Comparison of ENCODE assay signal across 8 cellular contexts in genomic region chr4:121192500-121192899, GRCh38. TPM values are rescaled to one million over a fixed set of nuclear protein-coding genes. Genes with fewer than 3 reads are reported as not detected.
DNase-seq lines count a peak whose midpoint lies in the region; ATAC-seq and TF ChIP-seq lines count a peak whose summit lies in the region.

No MANE protein-coding gene starts in this region.

- peak; percentile 37 to 84 for TF ChIP-seq CTCF in right atrium auricular region (IDR thresholded peaks at IDR 0.05)
- peak; percentile 27 to 70 (median 53) for TF ChIP-seq CTCF in spleen (IDR thresholded peaks at IDR 0.05 in 8 of 11, conservative IDR thresholded peaks at IDR 0.05 in 3 of 11)

- POLR2A ChIA-PET in CD8-positive, alpha-beta memory T cell (lab: Charles Lee), result interaction anchor here (0.6 to 1.1 kb wide), 4 partner anchors 10 to 65 kb away, joined by 3 to 4 read pairs (median 3); no protein-coding TSS in a partner anchor

- ATAC-seq in GM18502 (IDR thresholded peaks at IDR 0.05; ENCODE audit: poor library complexity, unreplicated experiment) (peak; percentile 54), sciatic nerve (no peak)

- H3K36me3 Mint-ChIP-seq in CD8-positive, alpha-beta memory T cell, result no peaks in the 10 kb centered on the region
- no peaks in the 10 kb centered on the region for H3K36me3 Mint-ChIP-seq in activated T-helper 1 cell treated with anti-CD3 and anti-CD28 coated beads, Interleukin-12 subunit alpha, Interleukin-12 subunit beta, Interleukin-2, Interleukin-4 antibody, amounts not matched to agents 30 ng/mL and 10 ng/mL and 1 ng/mL, durations not matched to agents 14 hours and 24 hours and 36 hours (ENCODE audit: low read depth)

- peak overlapping the region in 7 of 8 donors; percentile 43 to 90 (median 77) for H3K27ac Mint-ChIP-seq in CD8-positive, alpha-beta memory T cell
- H3K27ac Mint-ChIP-seq in activated T-helper 1 cell treated with anti-CD3 and anti-CD28 coated beads, Interleukin-12 subunit alpha, Interleukin-12 subunit beta, Interleukin-2, Interleukin-4 antibody, amounts not matched to agents 30 ng/mL and 10 ng/mL and 1 ng/mL, durations not matched to agents 14 hours and 24 hours and 36 hours, result peak overlapping the region; percentile 20

- H3K27ac ChIP-seq in CD8-positive, alpha-beta memory T cell (ENCODE audit: low read depth, low read length), result no peak overlapping the region
- H3K27ac ChIP-seq in right atrium auricular region (no peak overlapping the region), spleen (peak overlapping the region in 1 of 8 donors; percentile 61)

- intact Hi-C loops in activated T-helper 1 cell treated with anti-CD3 and anti-CD28 coated beads, Interleukin-12 subunit alpha, Interleukin-12 subunit beta, Interleukin-2, Interleukin-4 antibody, amounts not matched to agents 30 ng/mL and 10 ng/mL and 1 ng/mL, durations not matched to agents 14 hours and 24 hours and 36 hours (cut with micrococcal nuclease), result loop anchor here (1.0 to 5.0 kb wide), 7 partner anchors 60 to 1036 kb away; no protein-coding TSS in a partner anchor
- intact Hi-C loops in spleen (cut with DNase I; ENCODE audit: low total_unique reads), result no loop called here
- intact Hi-C loops in sciatic nerve (cut with DNase I), result no loop called here

- no peaks in the 10 kb centered on the region for H3K36me3 ChIP-seq in CD8-positive, alpha-beta memory T cell (ENCODE audit: insufficient read depth, low read length)
- no peaks in the 10 kb centered on the region for H3K36me3 ChIP-seq in right atrium auricular region
- H3K36me3 ChIP-seq in spleen, result no peaks in the 10 kb centered on the region

- no peaks in the 10 kb centered on the region for H3K9me3 ChIP-seq in CD8-positive, alpha-beta memory T cell (ENCODE audit: low read length)
- H3K9me3 ChIP-seq in right atrium auricular region, result no peaks in the 10 kb centered on the region
- H3K9me3 ChIP-seq in spleen, result no peaks in the 10 kb centered on the region

- CTCF ChIA-PET in CD8-positive, alpha-beta memory T cell (lab: Charles Lee), result interaction anchor here (0.7 to 5.1 kb wide), 33 partner anchors 8 to 1117 kb away, joined by 3 to 78 read pairs (median 5); no protein-coding TSS in a partner anchor

- H3K4me3 Mint-ChIP-seq in CD8-positive, alpha-beta memory T cell, result peak overlapping the region; percentile 14 to 79 (median 69)
- peak overlapping the region; percentile 45 for H3K4me3 Mint-ChIP-seq in activated T-helper 1 cell treated with anti-CD3 and anti-CD28 coated beads, Interleukin-12 subunit alpha, Interleukin-12 subunit beta, Interleukin-2, Interleukin-4 antibody, amounts not matched to agents 30 ng/mL and 10 ng/mL and 1 ng/mL, durations not matched to agents 14 hours and 24 hours and 36 hours

- H3K4me1 ChIP-seq in CD8-positive, alpha-beta memory T cell (ENCODE audit: insufficient read depth, low read length), result peaks cover 55% of the 10 kb centered on the region
- H3K4me1 ChIP-seq in right atrium auricular region, result peaks cover 0 to 5% of the 10 kb centered on the region in 2 donors
- peaks cover 0 to 46% (median 15%) of the 10 kb centered on the region in 6 donors for H3K4me1 ChIP-seq in spleen

- peak overlapping the region; percentile 52 for H3K4me3 ChIP-seq in CD8-positive, alpha-beta memory T cell (ENCODE audit: low read length)
- H3K4me3 ChIP-seq in right atrium auricular region (peak overlapping the region in 1 of 2 donors; percentile 3), spleen (no peak overlapping the region)

- DNase-seq in CD8-positive, alpha-beta memory T cell, result peak in 2 of 5 donors; percentile 37 to 38
- DNase-seq in NCI-H2029 treated with DMSO at 0.1 percent for 48 hours (lab: John Stamatoyannopoulos, UW) (peak; percentile 0), right atrium auricular region (ENCODE audit: low spot score) (no peak), spleen (no peak), sciatic nerve (ENCODE audit: low spot score) (no peak)
- DNase-seq in activated T-helper 1 cell treated with anti-CD3 and anti-CD28 coated beads, Interleukin-12 subunit alpha, Interleukin-12 subunit beta, Interleukin-2, Interleukin-4 antibody, amounts not matched to agents 30 ng/mL and 10 ng/mL and 1 ng/mL, durations not matched to agents 14 hours and 24 hours and 36 hours (ENCODE audit: low spot score), result no peak
- no peak for DNase-seq in activated effector memory CD4-positive, alpha-beta T cell treated with Interleukin-2 at 50 U/mL for 16 hours

- H3K27me3 ChIP-seq in CD8-positive, alpha-beta memory T cell (ENCODE audit: insufficient read depth, low read length, poor library complexity, severe bottlenecking), result no peaks in the 10 kb centered on the region
- H3K27me3 ChIP-seq in right atrium auricular region, result no peaks in the 10 kb centered on the region
- H3K27me3 ChIP-seq in spleen (replicated peaks in 1 of 7), result peaks cover 0 to 4% (median 0%) of the 10 kb centered on the region in 7 donors

- TF ChIP-seq POLR2A in spleen (IDR thresholded peaks at IDR 0.05), result no peak

- peaks cover 59 to 80% (median 77%) of the 10 kb centered on the region in 3 donors for H3K4me1 Mint-ChIP-seq in CD8-positive, alpha-beta memory T cell
- peaks cover 52% of the 10 kb centered on the region for H3K4me1 Mint-ChIP-seq in activated T-helper 1 cell treated with anti-CD3 and anti-CD28 coated beads, Interleukin-12 subunit alpha, Interleukin-12 subunit beta, Interleukin-2, Interleukin-4 antibody, amounts not matched to agents 30 ng/mL and 10 ng/mL and 1 ng/mL, durations not matched to agents 14 hours and 24 hours and 36 hours (ENCODE audit: low read depth)

- 19 to 27% (median 21%) methylated on average over 6 of the region's 6 CpGs for WGBS in spleen, 5 donors

- H3K9me3 Mint-ChIP-seq in CD8-positive, alpha-beta memory T cell, result no peaks in the 10 kb centered on the region
- H3K9me3 Mint-ChIP-seq in activated T-helper 1 cell treated with anti-CD3 and anti-CD28 coated beads, Interleukin-12 subunit alpha, Interleukin-12 subunit beta, Interleukin-2, Interleukin-4 antibody, amounts not matched to agents 30 ng/mL and 10 ng/mL and 1 ng/mL, durations not matched to agents 14 hours and 24 hours and 36 hours, result no peaks in the 10 kb centered on the region

- H3K27me3 Mint-ChIP-seq in CD8-positive, alpha-beta memory T cell, result no peaks in the 10 kb centered on the region
- H3K27me3 Mint-ChIP-seq in activated T-helper 1 cell treated with anti-CD3 and anti-CD28 coated beads, Interleukin-12 subunit alpha, Interleukin-12 subunit beta, Interleukin-2, Interleukin-4 antibody, amounts not matched to agents 30 ng/mL and 10 ng/mL and 1 ng/mL, durations not matched to agents 14 hours and 24 hours and 36 hours (ENCODE audit: insufficient read depth), result peaks cover 4% of the 10 kb centered on the region

RNA-seq across cellular contexts. Expression of gene TNIP3, which starts 28.4 kb away (rescaled TPM):
- 10 to 100 TPM; 13.7 to 15.7 TPM for total RNA-seq in CD8-positive, alpha-beta memory T cell
- 7.0 TPM for polyA plus RNA-seq in CD8-positive, alpha-beta memory T cell
- total RNA-seq in activated T-helper 1 cell treated with anti-CD3 and anti-CD28 coated beads, Interleukin-12 subunit alpha, Interleukin-12 subunit beta, Interleukin-2, Interleukin-4 antibody, amounts not matched to agents 30 ng/mL and 10 ng/mL and 1 ng/mL, durations not matched to agents 14 hours and 24 hours and 36 hours, result 21.9 and 23.9 TPM in 2 replicates
- not detected for total RNA-seq in right atrium auricular region
- 1 to 10 TPM in 6 of 7 donors, under 1 TPM in 1; 0.79 to 3.8 (median 1.7) TPM for total RNA-seq in spleen
- polyA plus RNA-seq in spleen, result under 1 TPM; 0.24 to 0.35 (median 0.26) TPM
- 0.53 TPM for total RNA-seq in sciatic nerve
